18 cellular contexts compared by ENCODE assay signal in genomic region chr9:28086881-28087280, GRCh38.
DNase-seq lines count a peak whose midpoint lies in the region; ATAC-seq, FAIRE-seq and TF ChIP-seq lines count a peak whose summit lies in the region.
"Had no signal": no experiment of that assay in that cellular context is flagged by ENCODE, and none has a peak within 500 bp of the region (broad histone marks: within the 10 kb centered on the region; RNA-seq: fewer than 3 reads in every experiment).

No MANE protein-coding gene starts in this region.

- intact Hi-C loops in Right ventricle myocardium superior (cut with DNase I): no loop called here

- H3K4me1 ChIP-seq in foreskin keratinocyte: no peaks in the 10 kb centered on the region
- H3K4me1 ChIP-seq: BLaER1 had no signal

- no peak for TF ChIP-seq CTCF in bronchial epithelial cell (IDR thresholded peaks at IDR 0.05; ENCODE audit: insufficient read depth, low read length, severe bottlenecking)
- no peak for TF ChIP-seq CTCF in foreskin keratinocyte (conservative IDR thresholded peaks at IDR 0.05)

- H3K4me3 ChIP-seq in bronchial epithelial cell (ENCODE audit: low read depth, low read length): no peak overlapping the region
- H3K4me3 ChIP-seq: BLaER1, GM12878 had no signal

- no peak for FAIRE-seq in bronchial epithelial cell (lab: Jason Lieb, UNC)
- FAIRE-seq: GM12878, GM18507 had no signal

- H3K27me3 ChIP-seq in bronchial epithelial cell (ENCODE audit: control insufficient read depth, insufficient read depth, low read length) (no peaks in the 10 kb centered on the region), foreskin keratinocyte (no peaks in the 10 kb centered on the region)
- H3K27me3 ChIP-seq: BLaER1 had no signal

- H3K36me3 ChIP-seq in bronchial epithelial cell (ENCODE audit: control insufficient read depth, insufficient read depth, low read length): no peaks in the 10 kb centered on the region
- H3K36me3 ChIP-seq: BLaER1 had no signal

- ATAC-seq in foreskin keratinocyte: peak; percentile 28
- ATAC-seq in Right ventricle myocardium superior (ENCODE audit: poor library complexity): no peak
- ATAC-seq: GM12878 had no signal

- DNase-seq in NCI-H1105 treated with DMSO at 0.1 percent for 48 hours (lab: John Stamatoyannopoulos, UW) (peak; percentile 33), NCI-H1105 (lab: John Stamatoyannopoulos, UW) (no peak), HPDE6-E6E7 (ENCODE audit: extremely low spot score) (peak; percentile 28), bronchial epithelial cell (ENCODE audit: low read depth) (peak; percentile 77), foreskin keratinocyte (peak; percentile 35 to 63), Right ventricle myocardium superior (no peak), COR-L47 (lab: John Stamatoyannopoulos, UW) (no peak), NCI-H345 (lab: John Stamatoyannopoulos, UW) (no peak)
- DNase-seq: AML-193; CD4-positive, CD25-positive, alpha-beta regulatory T cell; DMS79; HCEC 1CT; HFFc6 had no signal

- H3K27ac ChIP-seq in foreskin keratinocyte: no peak overlapping the region
- H3K27ac ChIP-seq: 22Rv1, BLaER1, HL-60 had no signal

Comparison
In these comparisons a context has a peak if more than half of its experiments do, and no peak if none do; other contexts are left out.
1. DNase-seq: peak in NCI-H1105 treated with DMSO at 0.1 percent for 48 hours (single experiment), HPDE6-E6E7 (single experiment), bronchial epithelial cell (single experiment) and foreskin keratinocyte (2 of 2); none in NCI-H1105 (single experiment), Right ventricle myocardium superior (single experiment), COR-L47 (single experiment) and NCI-H345 (single experiment).